1 cellular context compared by ENCODE assay signal in the genomic region with DNA sequence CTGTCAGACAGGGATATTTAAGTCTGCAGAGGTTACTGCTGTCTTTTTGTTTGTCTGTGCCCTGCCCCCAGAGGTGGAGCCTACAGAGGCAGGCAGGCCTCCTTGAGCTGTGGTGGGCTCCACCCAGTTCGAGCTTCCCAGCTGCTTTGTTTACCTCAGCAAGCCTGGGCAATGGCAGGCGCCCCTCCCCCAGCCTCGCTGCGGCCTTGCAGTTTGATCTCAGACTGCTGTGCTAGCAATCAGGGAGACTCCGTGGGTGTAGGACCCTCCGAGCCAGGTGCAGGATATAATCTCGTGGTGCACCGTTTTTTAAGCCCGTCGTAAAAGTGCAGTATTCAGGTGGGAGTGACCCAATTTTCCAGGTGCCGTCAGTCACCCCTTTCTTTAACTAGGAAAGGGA.
TF ChIP-seq lines count a peak whose summit lies in the region.

No MANE protein-coding gene starts in this region.

TF ChIP-seq in WTC11, 78 proteins besides CTCF, POLR2A, EP300 and RAD21 (continued from another document):
- TF ChIP-seq FOXK1 (CRISPR knock-in tag; IDR thresholded peaks at IDR 0.05): 0 out of 2 replicates have a peak, but pooled peaks have one; percentile 30
TF ChIP-seq in WTC11: peak in this region for 4; not testable (repeated sequence) for 74.
